In genomic region chrX:123764967-123765871, GRCh38 we compare ENCODE assay signal across 8 cellular contexts. TPM values are rescaled to one million over a fixed set of nuclear protein-coding genes. Genes with fewer than 3 reads are reported as not detected.
DNase-seq lines count a peak whose midpoint lies in the region; ATAC-seq and TF ChIP-seq lines count a peak whose summit lies in the region.

No MANE protein-coding gene starts in this region.

- H3K4me3 Mint-ChIP-seq in CD14-positive monocyte, result peak overlapping the region; percentile 72 to 75

- peak; percentile 51 for DNase-seq in CD14-positive monocyte (ENCODE audit: low spot score)
- peak; percentile 60 for DNase-seq in NCI-H526 treated with DMSO at 0.1 percent for 48 hours (lab: John Stamatoyannopoulos, UW)
- DNase-seq in activated CD4-positive, alpha-beta T cell treated with anti-CD3 and anti-CD28 coated beads, Interleukin-2, amount 50 U/mL, for 24 hours (ENCODE audit: low read depth in 1 of 2, low spot score in 1 of 2), result peak; percentile 25 to 58
- DNase-seq in dorsolateral prefrontal cortex, result peak; percentile 63 to 84 (median 79)
- peak; percentile 79 to 85 (median 81) for DNase-seq in right lobe of liver
- peak; percentile 40 to 56 for DNase-seq in stimulated activated CD4-positive, alpha-beta T cell treated with anti-CD3 and anti-CD28 coated beads, Interleukin-4, amount 100 ng/mL, for 4 hours

- no peaks in the 10 kb centered on the region for H3K36me3 ChIP-seq in right lobe of liver

- H3K9me3 Mint-ChIP-seq in CD14-positive monocyte, result peaks cover 0 to 3% (median 0%) of the 10 kb centered on the region in 7 donors

- peak overlapping the region; percentile 9 to 66 (median 47) for H3K4me3 ChIP-seq in dorsolateral prefrontal cortex
- peak overlapping the region; percentile 27 to 51 (median 46) for H3K4me3 ChIP-seq in right lobe of liver

- peaks cover 0 to 19% (median 0%) of the 10 kb centered on the region in 45 donors for H3K27me3 ChIP-seq in dorsolateral prefrontal cortex
- H3K27me3 ChIP-seq in right lobe of liver, result no peaks in the 10 kb centered on the region

- TF ChIP-seq CTCF in CD14-positive monocyte (IDR thresholded peaks at IDR 0.05) (no peak), dorsolateral prefrontal cortex (IDR thresholded peaks at IDR 0.05 in 54 of 56, conservative IDR thresholded peaks at IDR 0.05 in 2 of 56; ENCODE audit: low read depth in 1 of 56, partially characterized antibody in 56 of 56) (peak in 10 of 56 donors; percentile 2 to 30 (median 12)), right lobe of liver (IDR thresholded peaks at IDR 0.05) (no peak)

- H3K4me1 Mint-ChIP-seq in CD14-positive monocyte, result peaks cover 5% of the 10 kb centered on the region

- H3K4me1 ChIP-seq in right lobe of liver, result no peaks in the 10 kb centered on the region

- ATAC-seq in GM19397 (IDR thresholded peaks at IDR 0.05; ENCODE audit: unreplicated experiment) (peak; percentile 93), HG03521 (IDR thresholded peaks at IDR 0.05; ENCODE audit: unreplicated experiment) (peak; percentile 90), right lobe of liver (peak; percentile 99 to 100 (median 100))

- H3K36me3 Mint-ChIP-seq in CD14-positive monocyte, result no peaks in the 10 kb centered on the region

- no peaks in the 10 kb centered on the region for H3K9me3 ChIP-seq in right lobe of liver

- peaks cover 0 to 2% (median 1%) of the 10 kb centered on the region in 3 donors for H3K27me3 Mint-ChIP-seq in CD14-positive monocyte (ENCODE audit: low read depth in 3 of 3)

- 28% methylated on average over 33 of the region's 38 CpGs for WGBS in right lobe of liver (ENCODE audit: insufficient coverage, low coverage, low lambda C conversion rate, missing lambda C conversion rate)

- intact Hi-C loops in CD14-positive monocyte (cut with micrococcal nuclease) (no loop called here), dorsolateral prefrontal cortex (cut with DNase I) (loop anchor here in 1 of 2 donors (5.0 kb wide), 1 partner anchor 33 kb away; the partner anchor contains the start of gene THOC2), right lobe of liver (cut with DNase I) (no loop called here)

- peak overlapping the region; percentile 18 to 94 (median 86) for H3K27ac ChIP-seq in dorsolateral prefrontal cortex
- no peak overlapping the region for H3K27ac ChIP-seq in right lobe of liver

- TF ChIP-seq POLR2A in right lobe of liver (IDR thresholded peaks at IDR 0.05), result no peak

- peak overlapping the region; percentile 14 to 68 (median 31) for H3K27ac Mint-ChIP-seq in CD14-positive monocyte

RNA-seq across cellular contexts. Expression of gene THOC2, which starts 32.4 kb away (rescaled TPM):
- 10 to 100 TPM; 12.5 to 21.4 TPM for polyA plus RNA-seq in CD14-positive monocyte
- total RNA-seq in dorsolateral prefrontal cortex (10 to 100 TPM; 45.2 to 86.1 (median 59.5) TPM), right lobe of liver (10 to 100 TPM; 24.0 to 39.8 (median 29.6) TPM)

Comparison
In these comparisons a context has a peak if more than half of its experiments do, and no peak if none do; other contexts are left out.
1. H3K27ac ChIP-seq: peak in dorsolateral prefrontal cortex (59 of 59); none in right lobe of liver (0 of 3).
2. Peak in every context shown above with its lines, with median percentiles within 50 percentile points of each other: DNase-seq and ATAC-seq.